8 cellular contexts compared by ENCODE assay signal in genomic region chr16:30922420-30922959, GRCh38. TPM values are rescaled to one million over a fixed set of nuclear protein-coding genes. Genes with fewer than 3 reads are reported as not detected.
DNase-seq lines count a peak whose midpoint lies in the region; ATAC-seq, FAIRE-seq and TF ChIP-seq lines count a peak whose summit lies in the region.

No MANE protein-coding gene starts in this region.

- H3K56ac ChIP-seq in H1 (replicated peaks; ENCODE audit: insufficient read length, low read depth, low read length): peak overlapping the region; percentile 70

- no peak for TF ChIP-seq CTCF in H1 (IDR thresholded peaks at IDR 0.05; ENCODE audit: control extremely low read depth in 1 of 3, insufficient read depth in 1 of 3, low read depth in 1 of 3, low read length in 3 of 3)

- H4K20me1 ChIP-seq in H1 (replicated peaks in 1 of 2; ENCODE audit: control insufficient read depth in 1 of 2, insufficient read depth in 2 of 2, low read length in 2 of 2): peaks cover 2 to 3% of the 10 kb centered on the region in 2 experiments

- peak overlapping the region; percentile 83 for H2AFZ ChIP-seq in H1 (ENCODE audit: low read length)
- H2AFZ ChIP-seq in mesenchymal stem cell (ENCODE audit: low read depth, low read length): peak overlapping the region; percentile 55

- no peak overlapping the region for H2BK20ac ChIP-seq in H1 (ENCODE audit: low read length)

- peak; percentile 99 to 100 (median 100) for DNase-seq in CD8-positive, alpha-beta memory T cell
- DNase-seq in HTR-8/SVneo (ENCODE audit: insufficient read length, low spot score) (peak; percentile 99), NOMO-1 treated with DMSO at 0.1 percent for 48 hours (lab: John Stamatoyannopoulos, UW; ENCODE audit: unreplicated experiment) (peak; percentile 99), H1 (ENCODE audit: low read depth in 1 of 2, low spot score in 2 of 2) (peak; percentile 98 to 100), mesenchymal stem cell (peak; percentile 100)
- DNase-seq in activated CD8-positive, alpha-beta memory T cell treated with anti-CD3 and anti-CD28 coated beads, Interleukin-2, amount 50 U/mL, for 1 hour (ENCODE audit: extremely low read depth): peak; percentile 99
- peak; percentile 99 for DNase-seq in stimulated activated CD8-positive, alpha-beta memory T cell treated with anti-CD3 and anti-CD28 coated beads, Interleukin-12 subunit alpha, Interleukin-12 subunit beta, amount 100 ng/mL, for 24 hours (ENCODE audit: extremely low read depth)

- TF ChIP-seq RAD21 in H1 (IDR thresholded peaks at IDR 0.05 in 1 of 2, conservative IDR thresholded peaks at IDR 0.05 in 1 of 2; ENCODE audit: low read depth in 2 of 2, low read length in 2 of 2): no peak

- H2BK5ac ChIP-seq in H1 (ENCODE audit: low read depth, low read length) (peak overlapping the region; percentile 99), mesenchymal stem cell (ENCODE audit: low read depth, low read length, poor library complexity, severe bottlenecking) (peak overlapping the region; percentile 2)

- no peak overlapping the region for H2BK15ac ChIP-seq in H1 (ENCODE audit: low read length)
- H2BK15ac ChIP-seq in mesenchymal stem cell (ENCODE audit: low read depth, poor library complexity, severe bottlenecking): no peak overlapping the region

- H3K9me3 Mint-ChIP-seq in CD8-positive, alpha-beta memory T cell: no peaks in the 10 kb centered on the region

- H3K4me3 ChIP-seq in CD8-positive, alpha-beta memory T cell (ENCODE audit: low read length): peak overlapping the region; percentile 95
- H3K4me3 ChIP-seq in H1 (ENCODE audit: extremely low read depth in 1 of 4, insufficient read depth in 2 of 4, low read depth in 3 of 4, low read length in 4 of 4): peak overlapping the region; percentile 54 to 88 (median 84)
- peak overlapping the region; percentile 79 to 99 for H3K4me3 ChIP-seq in mesenchymal stem cell (ENCODE audit: insufficient read depth in 1 of 2, low read depth in 1 of 2, low read length in 2 of 2)

- WGBS in H1 (ENCODE audit: extremely low coverage in 1 of 2, insufficient coverage in 1 of 2, insufficient read length in 1 of 2, insufficient replicate concordance in 2 of 2, low coverage in 1 of 2, low lambda C conversion rate in 2 of 2, missing lambda C conversion rate in 1 of 2), 2 experiments: 1% methylated on average over 42 of the region's 42 CpGs; no CpG with 5 or more reads in 1 of the 2 experiments
- 0% methylated on average over 40 of the region's 42 CpGs for WGBS in mesenchymal stem cell

- peak overlapping the region; percentile 96 for H4K91ac ChIP-seq in H1 (replicated peaks; ENCODE audit: insufficient read length, low read length)
- peak overlapping the region; percentile 88 for H4K91ac ChIP-seq in mesenchymal stem cell (ENCODE audit: low read length)

- H3K4ac ChIP-seq in H1 (replicated peaks; ENCODE audit: insufficient read length, low read depth, low read length): no peak overlapping the region
- H3K4ac ChIP-seq in mesenchymal stem cell (ENCODE audit: low read depth in 1 of 2, low read length in 2 of 2): peak overlapping the region; percentile 35 to 92

- H3K4me1 ChIP-seq in CD8-positive, alpha-beta memory T cell (ENCODE audit: insufficient read depth, low read length): no peaks in the 10 kb centered on the region
- peaks cover 0 to 9% (median 2%) of the 10 kb centered on the region in 4 experiments; a peak in 4 of 7 replicates for H3K4me1 ChIP-seq in H1 (replicated peaks in 1 of 4; ENCODE audit: control insufficient read depth in 3 of 4, insufficient read depth in 4 of 4, low read length in 3 of 4)
- peaks cover 22% of the 10 kb centered on the region for H3K4me1 ChIP-seq in mesenchymal stem cell (ENCODE audit: control insufficient read depth, insufficient read depth, low read depth, low read length)

- CTCF ChIA-PET in CD8-positive, alpha-beta memory T cell (lab: Charles Lee): interaction anchor here (0.9 to 1.0 kb wide), 3 partner anchors 21 to 79 kb away, joined by 4 to 11 read pairs (median 5); no protein-coding TSS in a partner anchor
- CTCF ChIA-PET in H1 (lab: Charles Lee; ENCODE audit: partially characterized antibody): interaction anchor here (0.8 kb wide), 1 partner anchor 77 kb away, joined by 4 read pairs; no protein-coding TSS in a partner anchor

- TF ChIP-seq EP300 in H1 (IDR thresholded peaks at IDR 0.05; ENCODE audit: borderline replicate concordance in 1 of 2, low read depth in 2 of 2, low read length in 2 of 2): no peak

- H3K4me2 ChIP-seq in H1 (ENCODE audit: insufficient read depth in 1 of 2, low read depth in 2 of 2, low read length in 2 of 2) (peak overlapping the region; percentile 55 to 91), mesenchymal stem cell (ENCODE audit: low read length, poor library complexity, severe bottlenecking) (peak overlapping the region; percentile 86)

- H3K79me1 ChIP-seq in H1 (ENCODE audit: low read depth, low read length) (peaks cover 4% of the 10 kb centered on the region), mesenchymal stem cell (replicated peaks; ENCODE audit: low read length, poor library complexity, severe bottlenecking) (peaks cover 24% of the 10 kb centered on the region)

- H3K36me3 ChIP-seq in CD8-positive, alpha-beta memory T cell (ENCODE audit: insufficient read depth, low read length): no peaks in the 10 kb centered on the region
- H3K36me3 ChIP-seq in H1 (ENCODE audit: control insufficient read depth in 2 of 4, insufficient read depth in 4 of 4, low read length in 3 of 4) (peaks cover 0 to 2% (median 0%) of the 10 kb centered on the region in 4 experiments; a peak in 2 of 8 replicates), mesenchymal stem cell (ENCODE audit: control insufficient read depth in 1 of 2, insufficient read depth in 2 of 2, low read depth in 1 of 2, low read length in 2 of 2) (peaks cover 17 to 25% of the 10 kb centered on the region in 2 experiments)

- H3K23ac ChIP-seq in H1 (ENCODE audit: insufficient read length): no peak overlapping the region
- no peak overlapping the region for H3K23ac ChIP-seq in mesenchymal stem cell (ENCODE audit: low read length in 2 of 2)

- peaks cover 8% of the 10 kb centered on the region; the same call in 1 of the 2 replicates for H3K23me2 ChIP-seq in H1 (ENCODE audit: low read depth, low read length)

- peaks cover 0 to 18% (median 0%) of the 10 kb centered on the region in 3 donors for H3K36me3 Mint-ChIP-seq in CD8-positive, alpha-beta memory T cell

- H3K18ac ChIP-seq in H1 (ENCODE audit: extremely low read depth, low read length): peak overlapping the region; percentile 85; the same call in 1 of the 2 replicates
- H3K18ac ChIP-seq in mesenchymal stem cell (ENCODE audit: low read depth in 1 of 2, low read length in 2 of 2): peak overlapping the region; percentile 78 to 96

- H3K27me3 ChIP-seq in CD8-positive, alpha-beta memory T cell (ENCODE audit: insufficient read depth, low read length, poor library complexity, severe bottlenecking): no peaks in the 10 kb centered on the region
- no peaks in the 10 kb centered on the region for H3K27me3 ChIP-seq in H1 (replicated peaks in 1 of 4; ENCODE audit: control insufficient read depth in 3 of 4, extremely low read depth in 1 of 4, insufficient read depth in 3 of 4, low read length in 3 of 4)
- H3K27me3 ChIP-seq in mesenchymal stem cell (ENCODE audit: control insufficient read depth in 1 of 2, insufficient read depth in 1 of 2, low read length in 2 of 2): no peaks in the 10 kb centered on the region

- no peak overlapping the region for H2BK120ac ChIP-seq in H1 (replicated peaks; ENCODE audit: low read depth, low read length)
- H2BK120ac ChIP-seq in mesenchymal stem cell (ENCODE audit: low read depth, low read length): no peak overlapping the region

- H2AK5ac ChIP-seq in H1 (ENCODE audit: low read depth, low read length) (no peak overlapping the region), mesenchymal stem cell (ENCODE audit: low read length, severe bottlenecking) (no peak overlapping the region)

- no peak overlapping the region for H3K14ac ChIP-seq in H1 (ENCODE audit: insufficient read length)
- no peak overlapping the region for H3K14ac ChIP-seq in mesenchymal stem cell (ENCODE audit: low read length in 2 of 2)

- peak overlapping the region; percentile 37 to 94 (median 85) for H3K9ac ChIP-seq in H1 (replicated peaks in 1 of 4; ENCODE audit: extremely low read depth in 1 of 4, low read depth in 3 of 4, low read length in 3 of 4)
- H3K9ac ChIP-seq in mesenchymal stem cell (ENCODE audit: low read length): peak overlapping the region; percentile 95

- POLR2A ChIA-PET in CD8-positive, alpha-beta memory T cell (lab: Charles Lee): interaction anchor here (0.6 to 1.0 kb wide), 2 partner anchors 20 to 174 kb away, joined by 3 read pairs; partner anchors contain the start of gene PHKG2
- POLR2A ChIA-PET in H1 (lab: Charles Lee; ENCODE audit: partially characterized antibody): interaction anchor here (0.7 to 1.6 kb wide), 8 partner anchors 13 to 148 kb away, joined by 3 to 4 read pairs (median 3); no protein-coding TSS in a partner anchor

- H4K8ac ChIP-seq in H1 (ENCODE audit: extremely low read depth, insufficient read depth, low read length) (peak overlapping the region; percentile 98), mesenchymal stem cell (ENCODE audit: low read length) (peak overlapping the region; percentile 66)

- peak overlapping the region; percentile 41 for H4K5ac ChIP-seq in H1 (ENCODE audit: insufficient read length, low read depth, low read length)

- peak overlapping the region; percentile 84 for H3K27ac ChIP-seq in CD8-positive, alpha-beta memory T cell (ENCODE audit: low read depth, low read length)
- H3K27ac ChIP-seq in H1 (ENCODE audit: low read depth, low read length): peak overlapping the region; percentile 98
- peak overlapping the region; percentile 88 for H3K27ac ChIP-seq in mesenchymal stem cell (ENCODE audit: low read length, poor library complexity, severe bottlenecking)

- no peaks in the 10 kb centered on the region for H3K9me3 ChIP-seq in CD8-positive, alpha-beta memory T cell (ENCODE audit: low read length)
- no peaks in the 10 kb centered on the region for H3K9me3 ChIP-seq in H1 (ENCODE audit: insufficient read depth in 2 of 2, low read depth in 1 of 2, low read length in 1 of 2)
- no peaks in the 10 kb centered on the region for H3K9me3 ChIP-seq in mesenchymal stem cell (ENCODE audit: control insufficient read depth, low read length)

- no peak for TF ChIP-seq POLR2A in H1 (IDR thresholded peaks at IDR 0.05; ENCODE audit: control extremely low read depth in 1 of 2, low read depth in 2 of 2, low read length in 2 of 2)

- no peaks in the 10 kb centered on the region for H3K27me3 Mint-ChIP-seq in CD8-positive, alpha-beta memory T cell

- H3K79me2 ChIP-seq in H1 (ENCODE audit: control insufficient read depth in 1 of 2, insufficient read depth in 2 of 2, low read length in 2 of 2): peaks cover 0 to 10% of the 10 kb centered on the region in 2 experiments; a peak in 2 of 4 replicates

- no peak for FAIRE-seq in HTR-8/SVneo (lab: Jason Lieb, UNC)
- FAIRE-seq in H1 (lab: Jason Lieb, UNC): no peak

- peak overlapping the region; percentile 93 to 99 (median 96) for H3K4me3 Mint-ChIP-seq in CD8-positive, alpha-beta memory T cell

- H3K27ac Mint-ChIP-seq in CD8-positive, alpha-beta memory T cell: peak overlapping the region; percentile 95 to 100 (median 98)

- H3K4me1 Mint-ChIP-seq in CD8-positive, alpha-beta memory T cell: peaks cover 15 to 33% (median 16%) of the 10 kb centered on the region in 3 donors

- peak overlapping the region; percentile 97; the same call in 1 of the 2 replicates for H2BK12ac ChIP-seq in H1 (ENCODE audit: low read depth, low read length)
- peak overlapping the region in 1 of 2 experiments; percentile 7 for H2BK12ac ChIP-seq in mesenchymal stem cell (ENCODE audit: low read length in 2 of 2)

- ATAC-seq in GM21381 (IDR thresholded peaks at IDR 0.05; ENCODE audit: unreplicated experiment): peak; percentile 67

RNA-seq across cellular contexts. Expression of gene FBXL19, which starts 0.9 kb away (rescaled TPM):
- total RNA-seq in CD8-positive, alpha-beta memory T cell: 10 to 100 TPM; 28.7 to 29.2 TPM
- 0.25 TPM for polyA plus RNA-seq in CD8-positive, alpha-beta memory T cell
- 72.2 and 74.8 TPM in 2 replicates for total RNA-seq in H1 (2021; fragmentation: NEBNext Ultra II Directional; extraction: Animal tissue kit (Norgen Biotek cat#: 25700))
- 47.2 and 77.3 TPM in 2 replicates for polyA plus RNA-seq in H1 (2011; rRNA removed)
- 36.7 TPM for polyA plus RNA-seq in H1 (2011; cell fraction: cytosol; rRNA removed)
- polyA plus RNA-seq in H1 (2011; cell fraction: nucleus; rRNA removed): 70.9 TPM
- polyA plus RNA-seq in H1 (2012, experiment 1 of 2): 35.8 to 54.6 TPM (median 48.7 TPM) in 4 replicates
- 41.4 TPM for polyA plus RNA-seq in H1 (2012, experiment 2 of 2)
- 42.8 TPM for polyA plus RNA-seq in H1 (2013, experiment 1 of 2)
- 45.1 TPM for polyA plus RNA-seq in H1 (2013, experiment 2 of 2)
- 9.9 and 13.9 TPM in 2 replicates for polyA minus RNA-seq in H1 (2011; rRNA and poly(A)+ RNA removed)
- 46.6 TPM for polyA minus RNA-seq in H1 (2011; cell fraction: cytosol; rRNA and poly(A)+ RNA removed)
- polyA minus RNA-seq in H1 (2011; cell fraction: nucleus; rRNA and poly(A)+ RNA removed): 25.4 TPM
- polyA plus RNA-seq in mesenchymal stem cell (2013, experiment 1 of 2): 21.4 TPM
- polyA plus RNA-seq in mesenchymal stem cell (2013, experiment 2 of 2): 20.2 TPM

RNA-seq across cellular contexts. Expression of gene CTF1, which starts 26.1 kb away (rescaled TPM):
- under 1 TPM in 1 of 2 experiments, not detected in 1; 0.33 TPM for total RNA-seq in CD8-positive, alpha-beta memory T cell
- polyA plus RNA-seq in CD8-positive, alpha-beta memory T cell: not detected
- 0.77 and 0.97 TPM in 2 replicates for total RNA-seq in H1 (2021; fragmentation: NEBNext Ultra II Directional; extraction: Animal tissue kit (Norgen Biotek cat#: 25700))
- polyA plus RNA-seq in H1 (2011; rRNA removed): 3.4 and 5.0 TPM in 2 replicates
- 1.3 TPM for polyA plus RNA-seq in H1 (2011; cell fraction: cytosol; rRNA removed)
- polyA plus RNA-seq in H1 (2011; cell fraction: nucleus; rRNA removed): 3.2 TPM
- 0.50 to 1.1 TPM (median 1.00 TPM) in 4 replicates for polyA plus RNA-seq in H1 (2012, experiment 1 of 2)
- polyA plus RNA-seq in H1 (2012, experiment 2 of 2): 1.0 TPM
- polyA plus RNA-seq in H1 (2013, experiment 1 of 2): 1.3 TPM
- 1.6 TPM for polyA plus RNA-seq in H1 (2013, experiment 2 of 2)
- 0.71 and 1.3 TPM in 2 replicates for polyA minus RNA-seq in H1 (2011; rRNA and poly(A)+ RNA removed)
- 0.66 TPM for polyA minus RNA-seq in H1 (2011; cell fraction: cytosol; rRNA and poly(A)+ RNA removed)
- 2.3 TPM for polyA minus RNA-seq in H1 (2011; cell fraction: nucleus; rRNA and poly(A)+ RNA removed)
- polyA plus RNA-seq in mesenchymal stem cell (2013, experiment 1 of 2): 6.7 TPM
- polyA plus RNA-seq in mesenchymal stem cell (2013, experiment 2 of 2): 7.0 TPM

RNA-seq across cellular contexts. Expression of gene ORAI3, which starts 26.4 kb away (rescaled TPM):
- 1 to 10 TPM; 8.5 to 8.8 TPM for total RNA-seq in CD8-positive, alpha-beta memory T cell
- polyA plus RNA-seq in CD8-positive, alpha-beta memory T cell: 25.8 TPM
- 8.7 and 10.0 TPM in 2 replicates for total RNA-seq in H1 (2021; fragmentation: NEBNext Ultra II Directional; extraction: Animal tissue kit (Norgen Biotek cat#: 25700))
- polyA plus RNA-seq in H1 (2011; rRNA removed): 24.5 and 26.8 TPM in 2 replicates
- 15.8 TPM for polyA plus RNA-seq in H1 (2011; cell fraction: cytosol; rRNA removed)
- polyA plus RNA-seq in H1 (2011; cell fraction: nucleus; rRNA removed): 15.7 TPM
- polyA plus RNA-seq in H1 (2012, experiment 1 of 2): 6.0 to 11.3 TPM (median 9.0 TPM) in 4 replicates
- polyA plus RNA-seq in H1 (2012, experiment 2 of 2): 10.6 TPM
- 10.8 TPM for polyA plus RNA-seq in H1 (2013, experiment 1 of 2)
- 13.1 TPM for polyA plus RNA-seq in H1 (2013, experiment 2 of 2)
- 11.8 and 13.4 TPM in 2 replicates for polyA minus RNA-seq in H1 (2011; rRNA and poly(A)+ RNA removed)
- 6.5 TPM for polyA minus RNA-seq in H1 (2011; cell fraction: cytosol; rRNA and poly(A)+ RNA removed)
- 8.5 TPM for polyA minus RNA-seq in H1 (2011; cell fraction: nucleus; rRNA and poly(A)+ RNA removed)
- 63.4 TPM for polyA plus RNA-seq in mesenchymal stem cell (2013, experiment 1 of 2)
- 64.8 TPM for polyA plus RNA-seq in mesenchymal stem cell (2013, experiment 2 of 2)

RNA-seq across cellular contexts. Expression of gene BCL7C, which starts 28.6 kb away (rescaled TPM):
- 10 to 100 TPM; 31.7 to 35.0 TPM for total RNA-seq in CD8-positive, alpha-beta memory T cell
- 52.3 TPM for polyA plus RNA-seq in CD8-positive, alpha-beta memory T cell
- 16.5 and 17.2 TPM in 2 replicates for total RNA-seq in H1 (2021; fragmentation: NEBNext Ultra II Directional; extraction: Animal tissue kit (Norgen Biotek cat#: 25700))
- polyA plus RNA-seq in H1 (2011; rRNA removed): 8.6 and 10.9 TPM in 2 replicates
- polyA plus RNA-seq in H1 (2011; cell fraction: cytosol; rRNA removed): 11.8 TPM
- 9.4 TPM for polyA plus RNA-seq in H1 (2011; cell fraction: nucleus; rRNA removed)
- 7.8 to 12.6 TPM (median 11.7 TPM) in 4 replicates for polyA plus RNA-seq in H1 (2012, experiment 1 of 2)
- 8.9 TPM for polyA plus RNA-seq in H1 (2012, experiment 2 of 2)
- 19.0 TPM for polyA plus RNA-seq in H1 (2013, experiment 1 of 2)
- 19.9 TPM for polyA plus RNA-seq in H1 (2013, experiment 2 of 2)
- polyA minus RNA-seq in H1 (2011; rRNA and poly(A)+ RNA removed): 1.2 and 1.8 TPM in 2 replicates
- polyA minus RNA-seq in H1 (2011; cell fraction: cytosol; rRNA and poly(A)+ RNA removed): 5.0 TPM
- 4.0 TPM for polyA minus RNA-seq in H1 (2011; cell fraction: nucleus; rRNA and poly(A)+ RNA removed)
- polyA plus RNA-seq in mesenchymal stem cell (2013, experiment 1 of 2): 34.4 TPM
- polyA plus RNA-seq in mesenchymal stem cell (2013, experiment 2 of 2): 34.2 TPM

RNA-seq across cellular contexts. Expression of gene SETD1A, which starts 35.1 kb away (rescaled TPM):
- total RNA-seq in CD8-positive, alpha-beta memory T cell: 10 to 100 TPM; 24.7 to 28.8 TPM
- 2.6 TPM for polyA plus RNA-seq in CD8-positive, alpha-beta memory T cell
- 29.0 and 29.6 TPM in 2 replicates for total RNA-seq in H1 (2021; fragmentation: NEBNext Ultra II Directional; extraction: Animal tissue kit (Norgen Biotek cat#: 25700))
- 4.8 and 8.3 TPM in 2 replicates for polyA plus RNA-seq in H1 (2011; rRNA removed)
- 3.2 TPM for polyA plus RNA-seq in H1 (2011; cell fraction: cytosol; rRNA removed)
- polyA plus RNA-seq in H1 (2011; cell fraction: nucleus; rRNA removed): 20.7 TPM
- polyA plus RNA-seq in H1 (2012, experiment 1 of 2): 23.3 to 31.8 TPM (median 27.5 TPM) in 4 replicates
- 13.9 TPM for polyA plus RNA-seq in H1 (2012, experiment 2 of 2)
- polyA plus RNA-seq in H1 (2013, experiment 1 of 2): 18.4 TPM
- 18.0 TPM for polyA plus RNA-seq in H1 (2013, experiment 2 of 2)
- 3.2 and 4.1 TPM in 2 replicates for polyA minus RNA-seq in H1 (2011; rRNA and poly(A)+ RNA removed)
- 8.7 TPM for polyA minus RNA-seq in H1 (2011; cell fraction: cytosol; rRNA and poly(A)+ RNA removed)
- polyA minus RNA-seq in H1 (2011; cell fraction: nucleus; rRNA and poly(A)+ RNA removed): 9.1 TPM
- polyA plus RNA-seq in mesenchymal stem cell (2013, experiment 1 of 2): 11.7 TPM
- polyA plus RNA-seq in mesenchymal stem cell (2013, experiment 2 of 2): 10.9 TPM

Comparison
In these comparisons a context has a peak if more than half of its experiments do, and no peak if none do; other contexts are left out.
1. Peak in every context shown above with its lines: DNase-seq, ATAC-seq, H3K4me3 ChIP-seq and H3K27ac ChIP-seq.